1 cellular context compared by ENCODE assay signal in the genomic region with DNA sequence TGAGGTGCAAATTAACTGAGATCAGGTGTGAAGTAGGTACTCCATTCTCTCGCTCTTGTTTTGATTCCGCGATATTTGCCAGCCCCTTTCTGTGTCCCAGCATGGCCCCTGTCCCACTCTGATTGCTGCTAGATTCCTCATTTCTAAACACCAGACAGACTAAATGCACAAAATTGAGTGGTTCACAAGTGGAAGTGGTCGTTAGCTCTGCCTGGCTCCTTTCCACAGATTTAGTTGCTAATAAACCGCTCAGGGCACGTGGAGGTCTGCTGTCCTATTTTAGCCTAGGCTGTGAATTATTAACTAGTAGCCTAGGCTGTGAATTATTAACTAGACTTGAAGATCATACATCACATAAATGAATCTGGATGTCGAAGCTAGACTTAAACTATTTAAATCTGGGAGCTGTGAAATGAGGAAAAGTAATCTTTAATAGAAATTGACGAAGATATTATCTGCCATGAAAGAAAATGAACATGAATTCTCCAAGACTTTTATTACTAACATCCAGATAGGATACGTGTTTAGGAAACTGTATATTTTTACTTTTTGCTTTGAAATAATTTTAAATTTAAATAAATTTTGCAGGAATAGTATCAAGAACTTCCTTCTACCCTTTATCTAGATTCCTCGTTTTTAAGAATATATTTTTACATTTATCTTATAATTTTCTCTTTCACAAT.
TF ChIP-seq lines count a peak whose summit lies in the region.

No MANE protein-coding gene starts in this region.

TF ChIP-seq in HepG2, 621 proteins besides CTCF, POLR2A, EP300 and RAD21 (continued from another document and continues in another):
- TF ChIP-seq KLF9 (CRISPR knock-in tag; IDR thresholded peaks at IDR 0.05; ENCODE audit: low read depth) (0 out of 2 replicates have a peak, but pooled peaks have one; percentile 39), HNRNPLL (IDR thresholded peaks at IDR 0.05; ENCODE audit: low read depth, low read length, poor library complexity, severe bottlenecking) (no peak), REPIN1 (CRISPR knock-in tag; IDR thresholded peaks at IDR 0.05; ENCODE audit: borderline replicate concordance, low read depth) (peak; percentile 76; the same call in 1 of the 2 replicates), EHMT2 (IDR thresholded peaks at IDR 0.05; ENCODE audit: borderline replicate concordance, low read depth, low read length) (0 out of 2 replicates have a peak, but pooled peaks have one; percentile 23), ZNF335 (CRISPR knock-in tag; IDR thresholded peaks at IDR 0.05) (no peak), ZNF484 (CRISPR knock-in tag; IDR thresholded peaks at IDR 0.05; ENCODE audit: borderline replicate concordance, low read depth) (no peak), MYNN (CRISPR knock-in tag; IDR thresholded peaks at IDR 0.05; ENCODE audit: low read depth) (no peak), ERF (CRISPR knock-in tag; IDR thresholded peaks at IDR 0.05) (peak; percentile 81), PAWR (CRISPR knock-in tag; IDR thresholded peaks at IDR 0.05; ENCODE audit: borderline replicate concordance) (no peak), NFE2 (CRISPR knock-in tag; IDR thresholded peaks at IDR 0.05) (no peak), ZNF761 (CRISPR knock-in tag; conservative IDR thresholded peaks at IDR 0.05) (no peak), FOSL1 (CRISPR knock-in tag; IDR thresholded peaks at IDR 0.05; ENCODE audit: borderline replicate concordance) (no peak), SKI (IDR thresholded peaks at IDR 0.05; ENCODE audit: partially characterized antibody) (no peak), SP1 (IDR thresholded peaks at IDR 0.05) (no peak), SP1 (CRISPR knock-in tag; IDR thresholded peaks at IDR 0.05) (no peak), NBN (conservative IDR thresholded peaks at IDR 0.05) (no peak), ZNF616 (CRISPR knock-in tag; IDR thresholded peaks at IDR 0.05; ENCODE audit: low read depth) (no peak), ZNF782 (CRISPR knock-in tag; IDR thresholded peaks at IDR 0.05; ENCODE audit: borderline replicate concordance) (no peak), SP2 (CRISPR knock-in tag; IDR thresholded peaks at IDR 0.05) (no peak), IKZF1 (IDR thresholded peaks at IDR 0.05) (no peak), STAG1 (CRISPR knock-in tag; IDR thresholded peaks at IDR 0.05) (no peak), MIER3 (CRISPR knock-in tag; IDR thresholded peaks at IDR 0.05; ENCODE audit: borderline replicate concordance) (peak; percentile 74; the same call in 1 of the 2 replicates), TCF12 (IDR thresholded peaks at IDR 0.05) (no peak), TCF12 (CRISPR knock-in tag; IDR thresholded peaks at IDR 0.05) (no peak)
- TF ChIP-seq, protein P1, sequence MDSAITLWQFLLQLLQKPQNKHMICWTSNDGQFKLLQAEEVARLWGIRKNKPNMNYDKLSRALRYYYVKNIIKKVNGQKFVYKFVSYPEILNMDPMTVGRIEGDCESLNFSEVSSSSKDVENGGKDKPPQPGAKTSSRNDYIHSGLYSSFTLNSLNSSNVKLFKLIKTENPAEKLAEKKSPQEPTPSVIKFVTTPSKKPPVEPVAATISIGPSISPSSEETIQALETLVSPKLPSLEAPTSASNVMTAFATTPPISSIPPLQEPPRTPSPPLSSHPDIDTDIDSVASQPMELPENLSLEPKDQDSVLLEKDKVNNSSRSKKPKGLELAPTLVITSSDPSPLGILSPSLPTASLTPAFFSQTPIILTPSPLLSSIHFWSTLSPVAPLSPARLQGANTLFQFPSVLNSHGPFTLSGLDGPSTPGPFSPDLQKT (CRISPR knock-in tag; IDR thresholded peaks at IDR 0.05; ENCODE audit: borderline replicate concordance) = no peak
- TF ChIP-seq, protein P2, sequence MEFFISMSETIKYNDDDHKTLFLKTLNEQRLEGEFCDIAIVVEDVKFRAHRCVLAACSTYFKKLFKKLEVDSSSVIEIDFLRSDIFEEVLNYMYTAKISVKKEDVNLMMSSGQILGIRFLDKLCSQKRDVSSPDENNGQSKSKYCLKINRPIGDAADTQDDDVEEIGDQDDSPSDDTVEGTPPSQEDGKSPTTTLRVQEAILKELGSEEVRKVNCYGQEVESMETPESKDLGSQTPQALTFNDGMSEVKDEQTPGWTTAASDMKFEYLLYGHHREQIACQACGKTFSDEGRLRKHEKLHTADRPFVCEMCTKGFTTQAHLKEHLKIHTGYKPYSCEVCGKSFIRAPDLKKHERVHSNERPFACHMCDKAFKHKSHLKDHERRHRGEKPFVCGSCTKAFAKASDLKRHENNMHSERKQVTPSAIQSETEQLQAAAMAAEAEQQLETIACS (CRISPR knock-in tag; IDR thresholded peaks at IDR 0.05) = no peak
- TF ChIP-seq, protein P3, sequence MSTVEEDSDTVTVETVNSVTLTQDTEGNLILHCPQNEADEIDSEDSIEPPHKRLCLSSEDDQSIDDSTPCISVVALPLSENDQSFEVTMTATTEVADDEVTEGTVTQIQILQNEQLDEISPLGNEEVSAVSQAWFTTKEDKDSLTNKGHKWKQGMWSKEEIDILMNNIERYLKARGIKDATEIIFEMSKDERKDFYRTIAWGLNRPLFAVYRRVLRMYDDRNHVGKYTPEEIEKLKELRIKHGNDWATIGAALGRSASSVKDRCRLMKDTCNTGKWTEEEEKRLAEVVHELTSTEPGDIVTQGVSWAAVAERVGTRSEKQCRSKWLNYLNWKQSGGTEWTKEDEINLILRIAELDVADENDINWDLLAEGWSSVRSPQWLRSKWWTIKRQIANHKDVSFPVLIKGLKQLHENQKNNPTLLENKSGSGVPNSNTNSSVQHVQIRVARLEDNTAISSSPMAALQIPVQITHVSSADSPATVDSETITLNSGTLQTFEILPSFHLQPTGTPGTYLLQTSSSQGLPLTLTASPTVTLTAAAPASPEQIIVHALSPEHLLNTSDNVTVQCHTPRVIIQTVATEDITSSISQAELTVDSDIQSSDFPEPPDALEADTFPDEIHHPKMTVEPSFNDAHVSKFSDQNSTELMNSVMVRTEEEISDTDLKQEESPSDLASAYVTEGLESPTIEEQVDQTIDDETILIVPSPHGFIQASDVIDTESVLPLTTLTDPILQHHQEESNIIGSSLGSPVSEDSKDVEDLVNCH (CRISPR knock-in tag; IDR thresholded peaks at IDR 0.05) = no peak
- TF ChIP-seq, protein P4, sequence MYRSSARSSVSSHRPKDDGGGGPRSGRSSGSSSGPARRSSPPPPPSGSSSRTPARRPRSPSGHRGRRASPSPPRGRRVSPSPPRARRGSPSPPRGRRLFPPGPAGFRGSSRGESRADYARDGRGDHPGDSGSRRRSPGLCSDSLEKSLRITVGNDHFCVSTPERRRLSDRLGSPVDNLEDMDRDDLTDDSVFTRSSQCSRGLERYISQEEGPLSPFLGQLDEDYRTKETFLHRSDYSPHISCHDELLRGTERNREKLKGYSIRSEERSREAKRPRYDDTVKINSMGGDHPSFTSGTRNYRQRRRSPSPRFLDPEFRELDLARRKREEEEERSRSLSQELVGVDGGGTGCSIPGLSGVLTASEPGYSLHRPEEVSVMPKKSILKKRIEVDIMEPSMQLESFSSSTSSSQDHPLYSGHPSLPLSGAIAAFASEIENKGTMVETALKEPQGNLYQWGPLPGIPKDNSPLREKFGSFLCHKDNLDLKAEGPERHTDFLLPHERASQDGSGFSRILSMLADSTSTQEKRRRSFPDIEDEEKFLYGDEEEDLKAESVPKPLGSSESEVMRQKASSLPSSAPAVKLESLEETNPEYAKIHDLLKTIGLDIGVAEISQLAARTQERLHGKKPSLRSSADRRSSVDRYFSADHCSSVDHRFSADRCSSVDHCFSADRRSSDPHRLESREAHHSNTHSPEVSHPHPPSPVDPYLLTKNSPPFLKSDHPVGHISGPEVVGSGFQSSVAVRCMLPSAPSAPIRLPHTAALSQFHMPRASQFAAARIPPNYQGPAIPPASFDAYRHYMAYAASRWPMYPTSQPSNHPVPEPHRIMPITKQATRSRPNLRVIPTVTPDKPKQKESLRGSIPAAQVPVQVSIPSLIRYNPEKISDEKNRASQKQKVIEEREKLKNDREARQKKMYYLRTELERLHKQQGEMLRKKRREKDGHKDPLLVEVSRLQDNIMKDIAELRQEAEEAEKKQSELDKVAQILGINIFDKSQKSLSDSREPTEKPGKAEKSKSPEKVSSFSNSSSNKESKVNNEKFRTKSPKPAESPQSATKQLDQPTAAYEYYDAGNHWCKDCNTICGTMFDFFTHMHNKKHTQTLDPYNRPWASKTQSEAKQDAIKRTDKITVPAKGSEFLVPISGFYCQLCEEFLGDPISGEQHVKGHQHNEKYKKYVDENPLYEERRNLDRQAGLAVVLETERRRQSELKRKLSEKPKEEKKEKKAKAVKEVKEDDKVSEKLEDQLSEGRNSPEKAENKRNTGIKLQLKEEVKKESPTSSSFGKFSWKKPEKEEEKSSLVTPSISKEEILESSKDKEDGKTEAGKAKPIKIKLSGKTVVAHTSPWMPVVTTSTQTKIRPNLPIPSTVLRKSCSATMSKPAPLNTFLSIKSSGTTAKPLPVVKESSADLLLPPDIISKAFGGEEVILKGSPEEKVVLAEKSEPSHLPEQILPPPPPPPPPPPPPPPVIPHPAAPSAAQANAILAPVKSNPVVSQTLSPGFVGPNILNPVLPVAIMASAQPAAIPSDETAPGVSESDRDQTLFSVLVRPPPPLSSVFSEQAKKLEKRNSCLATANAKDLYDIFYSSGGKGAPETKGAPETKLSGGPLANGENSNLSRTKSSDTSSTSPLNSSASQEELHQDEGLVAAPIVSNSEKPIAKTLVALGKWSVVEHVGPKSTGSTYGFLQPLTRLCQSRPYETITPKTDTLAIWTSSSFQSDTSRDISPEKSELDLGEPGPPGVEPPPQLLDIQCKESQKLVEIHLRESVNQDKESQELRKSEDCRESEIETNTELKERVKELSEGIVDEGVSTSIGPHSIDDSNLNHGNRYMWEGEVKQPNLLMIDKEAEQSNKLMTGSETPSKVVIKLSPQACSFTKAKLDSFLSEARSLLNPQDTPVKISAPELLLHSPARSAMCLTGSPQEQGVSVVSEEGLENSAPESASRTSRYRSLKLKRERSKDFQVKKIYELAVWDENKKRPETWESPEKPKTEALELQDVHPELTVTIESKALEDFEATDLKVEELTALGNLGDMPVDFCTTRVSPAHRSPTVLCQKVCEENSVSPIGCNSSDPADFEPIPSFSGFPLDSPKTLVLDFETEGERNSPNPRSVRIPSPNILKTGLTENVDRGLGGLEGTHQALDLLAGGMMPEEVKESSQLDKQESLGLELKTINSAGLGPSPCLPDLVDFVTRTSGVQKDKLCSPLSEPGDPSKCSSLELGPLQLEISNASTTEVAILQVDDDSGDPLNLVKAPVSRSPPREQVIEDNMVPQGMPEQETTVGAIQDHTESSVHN (CRISPR knock-in tag; IDR thresholded peaks at IDR 0.05) = no peak; the same call in 1 of the 2 replicates
- TF ChIP-seq, protein P5, sequence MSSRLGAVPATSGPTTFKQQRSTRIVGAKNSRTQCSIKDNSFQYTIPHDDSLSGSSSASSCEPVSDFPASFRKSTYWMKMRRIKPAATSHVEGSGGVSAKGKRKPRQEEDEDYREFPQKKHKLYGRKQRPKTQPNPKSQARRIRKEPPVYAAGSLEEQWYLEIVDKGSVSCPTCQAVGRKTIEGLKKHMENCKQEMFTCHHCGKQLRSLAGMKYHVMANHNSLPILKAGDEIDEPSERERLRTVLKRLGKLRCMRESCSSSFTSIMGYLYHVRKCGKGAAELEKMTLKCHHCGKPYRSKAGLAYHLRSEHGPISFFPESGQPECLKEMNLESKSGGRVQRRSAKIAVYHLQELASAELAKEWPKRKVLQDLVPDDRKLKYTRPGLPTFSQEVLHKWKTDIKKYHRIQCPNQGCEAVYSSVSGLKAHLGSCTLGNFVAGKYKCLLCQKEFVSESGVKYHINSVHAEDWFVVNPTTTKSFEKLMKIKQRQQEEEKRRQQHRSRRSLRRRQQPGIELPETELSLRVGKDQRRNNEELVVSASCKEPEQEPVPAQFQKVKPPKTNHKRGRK (CRISPR knock-in tag; IDR thresholded peaks at IDR 0.05) = no peak
- TF ChIP-seq, protein P6, sequence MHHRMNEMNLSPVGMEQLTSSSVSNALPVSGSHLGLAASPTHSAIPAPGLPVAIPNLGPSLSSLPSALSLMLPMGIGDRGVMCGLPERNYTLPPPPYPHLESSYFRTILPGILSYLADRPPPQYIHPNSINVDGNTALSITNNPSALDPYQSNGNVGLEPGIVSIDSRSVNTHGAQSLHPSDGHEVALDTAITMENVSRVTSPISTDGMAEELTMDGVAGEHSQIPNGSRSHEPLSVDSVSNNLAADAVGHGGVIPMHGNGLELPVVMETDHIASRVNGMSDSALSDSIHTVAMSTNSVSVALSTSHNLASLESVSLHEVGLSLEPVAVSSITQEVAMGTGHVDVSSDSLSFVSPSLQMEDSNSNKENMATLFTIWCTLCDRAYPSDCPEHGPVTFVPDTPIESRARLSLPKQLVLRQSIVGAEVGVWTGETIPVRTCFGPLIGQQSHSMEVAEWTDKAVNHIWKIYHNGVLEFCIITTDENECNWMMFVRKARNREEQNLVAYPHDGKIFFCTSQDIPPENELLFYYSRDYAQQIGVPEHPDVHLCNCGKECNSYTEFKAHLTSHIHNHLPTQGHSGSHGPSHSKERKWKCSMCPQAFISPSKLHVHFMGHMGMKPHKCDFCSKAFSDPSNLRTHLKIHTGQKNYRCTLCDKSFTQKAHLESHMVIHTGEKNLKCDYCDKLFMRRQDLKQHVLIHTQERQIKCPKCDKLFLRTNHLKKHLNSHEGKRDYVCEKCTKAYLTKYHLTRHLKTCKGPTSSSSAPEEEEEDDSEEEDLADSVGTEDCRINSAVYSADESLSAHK (CRISPR knock-in tag; IDR thresholded peaks at IDR 0.05; ENCODE audit: borderline replicate concordance) = no peak
- TF ChIP-seq, protein P7, sequence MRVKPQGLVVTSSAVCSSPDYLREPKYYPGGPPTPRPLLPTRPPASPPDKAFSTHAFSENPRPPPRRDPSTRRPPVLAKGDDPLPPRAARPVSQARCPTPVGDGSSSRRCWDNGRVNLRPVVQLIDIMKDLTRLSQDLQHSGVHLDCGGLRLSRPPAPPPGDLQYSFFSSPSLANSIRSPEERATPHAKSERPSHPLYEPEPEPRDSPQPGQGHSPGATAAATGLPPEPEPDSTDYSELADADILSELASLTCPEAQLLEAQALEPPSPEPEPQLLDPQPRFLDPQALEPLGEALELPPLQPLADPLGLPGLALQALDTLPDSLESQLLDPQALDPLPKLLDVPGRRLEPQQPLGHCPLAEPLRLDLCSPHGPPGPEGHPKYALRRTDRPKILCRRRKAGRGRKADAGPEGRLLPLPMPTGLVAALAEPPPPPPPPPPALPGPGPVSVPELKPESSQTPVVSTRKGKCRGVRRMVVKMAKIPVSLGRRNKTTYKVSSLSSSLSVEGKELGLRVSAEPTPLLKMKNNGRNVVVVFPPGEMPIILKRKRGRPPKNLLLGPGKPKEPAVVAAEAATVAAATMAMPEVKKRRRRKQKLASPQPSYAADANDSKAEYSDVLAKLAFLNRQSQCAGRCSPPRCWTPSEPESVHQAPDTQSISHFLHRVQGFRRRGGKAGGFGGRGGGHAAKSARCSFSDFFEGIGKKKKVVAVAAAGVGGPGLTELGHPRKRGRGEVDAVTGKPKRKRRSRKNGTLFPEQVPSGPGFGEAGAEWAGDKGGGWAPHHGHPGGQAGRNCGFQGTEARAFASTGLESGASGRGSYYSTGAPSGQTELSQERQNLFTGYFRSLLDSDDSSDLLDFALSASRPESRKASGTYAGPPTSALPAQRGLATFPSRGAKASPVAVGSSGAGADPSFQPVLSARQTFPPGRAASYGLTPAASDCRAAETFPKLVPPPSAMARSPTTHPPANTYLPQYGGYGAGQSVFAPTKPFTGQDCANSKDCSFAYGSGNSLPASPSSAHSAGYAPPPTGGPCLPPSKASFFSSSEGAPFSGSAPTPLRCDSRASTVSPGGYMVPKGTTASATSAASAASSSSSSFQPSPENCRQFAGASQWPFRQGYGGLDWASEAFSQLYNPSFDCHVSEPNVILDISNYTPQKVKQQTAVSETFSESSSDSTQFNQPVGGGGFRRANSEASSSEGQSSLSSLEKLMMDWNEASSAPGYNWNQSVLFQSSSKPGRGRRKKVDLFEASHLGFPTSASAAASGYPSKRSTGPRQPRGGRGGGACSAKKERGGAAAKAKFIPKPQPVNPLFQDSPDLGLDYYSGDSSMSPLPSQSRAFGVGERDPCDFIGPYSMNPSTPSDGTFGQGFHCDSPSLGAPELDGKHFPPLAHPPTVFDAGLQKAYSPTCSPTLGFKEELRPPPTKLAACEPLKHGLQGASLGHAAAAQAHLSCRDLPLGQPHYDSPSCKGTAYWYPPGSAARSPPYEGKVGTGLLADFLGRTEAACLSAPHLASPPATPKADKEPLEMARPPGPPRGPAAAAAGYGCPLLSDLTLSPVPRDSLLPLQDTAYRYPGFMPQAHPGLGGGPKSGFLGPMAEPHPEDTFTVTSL (CRISPR knock-in tag; IDR thresholded peaks at IDR 0.05; ENCODE audit: borderline replicate concordance) = no peak; the same call in 1 of the 2 replicates
